In genomic region chr1:184624051-184624450, GRCh38 we compare ENCODE assay signal across 19 cellular contexts.
DNase-seq lines count a peak whose midpoint lies in the region; ATAC-seq and TF ChIP-seq lines count a peak whose summit lies in the region.
"Had no signal": no experiment of that assay in that cellular context is flagged by ENCODE, and none has a peak within 500 bp of the region (broad histone marks: within the 10 kb centered on the region; RNA-seq: fewer than 3 reads in every experiment).

No MANE protein-coding gene starts in this region.

- intact Hi-C loops in adrenal gland (cut with DNase I): no loop called here
- intact Hi-C loops in stomach (cut with DNase I; ENCODE audit: low total_unique reads): no loop called here

- CTCF ChIA-PET in HEK293 (lab: Yijun Ruan, JAX): interaction anchor here (0.7 to 0.9 kb wide), 2 partner anchors 40 to 1155 kb away, joined by 3 to 5 read pairs; no protein-coding TSS in a partner anchor

- no peak overlapping the region for H3K4me3 ChIP-seq in HEK293 (ENCODE audit: low read depth, low read length)
- H3K4me3 ChIP-seq in adrenal gland: no peak overlapping the region
- H3K4me3 ChIP-seq in stomach: no peak overlapping the region
- no peak overlapping the region for H3K4me3 ChIP-seq in SJCRH30
- H3K4me3 ChIP-seq: GM12878, SJSA1, skin epidermis had no signal

- H3K27me3 ChIP-seq in adrenal gland (no peaks in the 10 kb centered on the region), stomach (no peaks in the 10 kb centered on the region), SJCRH30 (no peaks in the 10 kb centered on the region)
- H3K27me3 ChIP-seq: SJSA1 had no signal

- H3K4me1 ChIP-seq in HEK293 (ENCODE audit: control insufficient read depth, insufficient read depth, low read length) (peaks cover 18% of the 10 kb centered on the region), adrenal gland (replicated peaks in 1 of 2) (peaks cover 29 to 73% of the 10 kb centered on the region in 2 donors), stomach (peaks cover 26 to 73% (median 49%) of the 10 kb centered on the region in 4 donors), SJCRH30 (peaks cover 14% of the 10 kb centered on the region)
- H3K4me1 ChIP-seq: SJSA1 had no signal

- DNase-seq in adrenal gland: no peak
- peak; percentile 67 for DNase-seq in fibroblast of the conjunctiva (ENCODE audit: low read depth)
- no peak for DNase-seq in stomach
- DNase-seq in NCI-H1436 treated with DMSO at 0.1 percent for 48 hours (lab: John Stamatoyannopoulos, UW): no peak
- DNase-seq in hepatic stellate cell (ENCODE audit: low spot score): no peak
- no peak for DNase-seq in SJCRH30
- DNase-seq: activated CD4-positive, alpha-beta T cell treated with anti-CD3 and anti-CD28 coated beads for 48 hours; activated naive CD4-positive, alpha-beta T cell treated with Interleukin-2 at 50 U/mL for 16 hours; Calu3; left colon; NCI-H1694; NCI-H446; stimulated activated CD4-positive, alpha-beta T cell treated with anti-CD3 and anti-CD28 coated beads, Interleukin-4, amount 100 ng/mL, for 24 hours; T1000 had no signal

- no peak for ATAC-seq in GM18868 (IDR thresholded peaks at IDR 0.05; ENCODE audit: unreplicated experiment)
- ATAC-seq: GM12878 had no signal

- H3K36me3 ChIP-seq in HEK293 (ENCODE audit: control insufficient read depth in 2 of 2, insufficient read depth in 1 of 2, low read length in 2 of 2): peaks cover 0 to 2% of the 10 kb centered on the region in 2 experiments; a peak in 1 of 3 replicates
- H3K36me3 ChIP-seq in adrenal gland (replicated peaks in 1 of 2): no peaks in the 10 kb centered on the region
- peaks cover 0 to 4% (median 0%) of the 10 kb centered on the region in 4 donors for H3K36me3 ChIP-seq in stomach
- H3K36me3 ChIP-seq in SJCRH30: no peaks in the 10 kb centered on the region
- H3K36me3 ChIP-seq: SJSA1 had no signal

- TF ChIP-seq CTCF in HEK293 (tag by site-specific recombination; IDR thresholded peaks at IDR 0.05): no peak
- TF ChIP-seq CTCF in adrenal gland (IDR thresholded peaks at IDR 0.05): no peak
- TF ChIP-seq CTCF in stomach (IDR thresholded peaks at IDR 0.05): no peak

- H3K27ac ChIP-seq in HEK293 (ENCODE audit: extremely low read depth, low read depth, low read length): no peak overlapping the region
- peak overlapping the region in 3 of 5 donors; percentile 63 to 84 (median 83) for H3K27ac ChIP-seq in adrenal gland
- peak overlapping the region in 3 of 5 donors; percentile 6 to 93 (median 85) for H3K27ac ChIP-seq in stomach
- no peak overlapping the region for H3K27ac ChIP-seq in SJCRH30
- H3K27ac ChIP-seq: SJSA1 had no signal

- no peak for TF ChIP-seq POLR2A in adrenal gland (IDR thresholded peaks at IDR 0.05)
- no peak for TF ChIP-seq POLR2A in stomach (IDR thresholded peaks at IDR 0.05)

- H3K9me3 ChIP-seq in HEK293 (ENCODE audit: control insufficient read depth, insufficient read depth, low read depth, low read length): no peaks in the 10 kb centered on the region
- no peaks in the 10 kb centered on the region for H3K9me3 ChIP-seq in adrenal gland (replicated peaks in 1 of 3)
- no peaks in the 10 kb centered on the region for H3K9me3 ChIP-seq in stomach
- H3K9me3 ChIP-seq in SJCRH30 (replicated peaks): no peaks in the 10 kb centered on the region
- H3K9me3 ChIP-seq: SJSA1 had no signal

- POLR2A ChIA-PET in HEK293 (lab: Yijun Ruan, JAX): no interaction called here

- no peak for TF ChIP-seq EP300 in stomach (IDR thresholded peaks at IDR 0.05)

- WGBS in adrenal gland, 4 donors: 80 to 93% (median 82%) methylated on average over 2 of the region's 2 CpGs
- 74 to 90% (median 85%) methylated on average over 2 of the region's 2 CpGs for WGBS in stomach, 5 donors

TF ChIP-seq in HEK293, 187 proteins besides CTCF, POLR2A, EP300 and RAD21:
- peak; percentile 91 for TF ChIP-seq ZIC2 (tag by site-specific recombination; IDR thresholded peaks at IDR 0.05)
- no peak for TF ChIP-seq ZBTB26 (tag by site-specific recombination; optimal IDR thresholded peaks at IDR 0.05)
- peak; percentile 86 for TF ChIP-seq GLIS1 (tag by site-specific recombination; IDR thresholded peaks at IDR 0.05)
- no peak for TF ChIP-seq ZNF707 (tag by site-specific recombination; IDR thresholded peaks at IDR 0.05)
- 0 out of 2 replicates have a peak, but pooled peaks have one; percentile 43 for TF ChIP-seq ZNF423 (tag by site-specific recombination; IDR thresholded peaks at IDR 0.05)

Comparison
In these comparisons a context has a peak if more than half of its experiments do, and no peak if none do; other contexts are left out.
1. H3K27ac ChIP-seq: peak in adrenal gland (3 of 5) and stomach (3 of 5); none in HEK293 (single experiment) and SJCRH30 (single experiment).